In the genomic region with DNA sequence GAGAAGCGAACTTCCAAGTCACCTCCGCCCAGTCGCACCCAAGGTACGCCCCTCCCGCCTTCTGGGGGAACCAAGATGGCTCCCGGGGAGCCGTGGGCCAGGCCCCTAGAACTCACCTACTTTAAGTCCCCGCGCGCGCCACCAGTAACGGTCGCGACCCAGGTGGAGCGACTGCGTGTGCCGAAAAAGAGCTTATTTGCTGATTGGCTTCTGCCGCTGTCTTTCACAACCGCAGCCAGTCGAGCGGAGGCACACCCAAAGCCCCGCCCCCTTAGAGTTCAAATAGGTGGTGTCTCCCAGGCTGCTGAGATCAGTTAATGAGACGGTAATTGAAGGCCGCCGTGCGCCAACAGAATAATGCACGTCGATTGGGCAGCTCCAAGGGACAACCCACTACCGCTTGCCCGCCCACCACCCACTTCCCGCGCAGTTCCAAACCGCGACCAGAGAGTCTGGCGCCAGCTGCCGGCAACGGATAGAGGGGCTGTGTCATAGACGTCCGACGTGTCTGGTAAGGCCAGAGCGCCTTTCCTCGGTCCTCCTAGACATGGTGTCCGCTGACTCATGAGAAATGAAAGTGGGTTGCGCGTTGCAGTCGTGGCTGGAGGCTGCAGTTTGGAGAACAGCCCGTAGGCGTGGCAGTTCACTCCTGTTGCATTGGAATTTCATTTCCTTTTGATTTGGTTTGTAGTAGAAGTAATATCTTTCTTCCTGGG, we compare ENCODE assay signal across 1 cellular context.
TF ChIP-seq lines count a peak whose summit lies in the region.

A gene with protein sequence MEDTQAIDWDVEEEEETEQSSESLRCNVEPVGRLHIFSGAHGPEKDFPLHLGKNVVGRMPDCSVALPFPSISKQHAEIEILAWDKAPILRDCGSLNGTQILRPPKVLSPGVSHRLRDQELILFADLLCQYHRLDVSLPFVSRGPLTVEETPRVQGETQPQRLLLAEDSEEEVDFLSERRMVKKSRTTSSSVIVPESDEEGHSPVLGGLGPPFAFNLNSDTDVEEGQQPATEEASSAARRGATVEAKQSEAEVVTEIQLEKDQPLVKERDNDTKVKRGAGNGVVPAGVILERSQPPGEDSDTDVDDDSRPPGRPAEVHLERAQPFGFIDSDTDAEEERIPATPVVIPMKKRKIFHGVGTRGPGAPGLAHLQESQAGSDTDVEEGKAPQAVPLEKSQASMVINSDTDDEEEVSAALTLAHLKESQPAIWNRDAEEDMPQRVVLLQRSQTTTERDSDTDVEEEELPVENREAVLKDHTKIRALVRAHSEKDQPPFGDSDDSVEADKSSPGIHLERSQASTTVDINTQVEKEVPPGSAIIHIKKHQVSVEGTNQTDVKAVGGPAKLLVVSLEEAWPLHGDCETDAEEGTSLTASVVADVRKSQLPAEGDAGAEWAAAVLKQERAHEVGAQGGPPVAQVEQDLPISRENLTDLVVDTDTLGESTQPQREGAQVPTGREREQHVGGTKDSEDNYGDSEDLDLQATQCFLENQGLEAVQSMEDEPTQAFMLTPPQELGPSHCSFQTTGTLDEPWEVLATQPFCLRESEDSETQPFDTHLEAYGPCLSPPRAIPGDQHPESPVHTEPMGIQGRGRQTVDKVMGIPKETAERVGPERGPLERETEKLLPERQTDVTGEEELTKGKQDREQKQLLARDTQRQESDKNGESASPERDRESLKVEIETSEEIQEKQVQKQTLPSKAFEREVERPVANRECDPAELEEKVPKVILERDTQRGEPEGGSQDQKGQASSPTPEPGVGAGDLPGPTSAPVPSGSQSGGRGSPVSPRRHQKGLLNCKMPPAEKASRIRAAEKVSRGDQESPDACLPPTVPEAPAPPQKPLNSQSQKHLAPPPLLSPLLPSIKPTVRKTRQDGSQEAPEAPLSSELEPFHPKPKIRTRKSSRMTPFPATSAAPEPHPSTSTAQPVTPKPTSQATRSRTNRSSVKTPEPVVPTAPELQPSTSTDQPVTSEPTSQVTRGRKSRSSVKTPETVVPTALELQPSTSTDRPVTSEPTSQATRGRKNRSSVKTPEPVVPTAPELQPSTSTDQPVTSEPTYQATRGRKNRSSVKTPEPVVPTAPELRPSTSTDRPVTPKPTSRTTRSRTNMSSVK (N-terminal part only) (minus strand): TSS at position 153 of the 716 bp plus-strand sequence. CDS start 2,106 bp downstream, outside the sequence.

TF ChIP-seq in A549, 52 proteins besides CTCF, POLR2A, EP300 and RAD21 (continued from another document):
- peak; percentile 60; the same call in 1 of the 2 replicates for TF ChIP-seq E2F6 (IDR thresholded peaks at IDR 0.05; ENCODE audit: borderline replicate concordance, low read depth)
- no peak for TF ChIP-seq CHD4 (IDR thresholded peaks at IDR 0.05; ENCODE audit: borderline replicate concordance)
- TF ChIP-seq, protein P1, sequence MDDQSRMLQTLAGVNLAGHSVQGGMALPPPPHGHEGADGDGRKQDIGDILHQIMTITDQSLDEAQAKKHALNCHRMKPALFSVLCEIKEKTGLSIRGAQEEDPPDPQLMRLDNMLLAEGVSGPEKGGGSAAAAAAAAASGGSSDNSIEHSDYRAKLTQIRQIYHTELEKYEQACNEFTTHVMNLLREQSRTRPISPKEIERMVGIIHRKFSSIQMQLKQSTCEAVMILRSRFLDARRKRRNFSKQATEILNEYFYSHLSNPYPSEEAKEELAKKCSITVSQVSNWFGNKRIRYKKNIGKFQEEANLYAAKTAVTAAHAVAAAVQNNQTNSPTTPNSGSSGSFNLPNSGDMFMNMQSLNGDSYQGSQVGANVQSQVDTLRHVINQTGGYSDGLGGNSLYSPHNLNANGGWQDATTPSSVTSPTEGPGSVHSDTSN (IDR thresholded peaks at IDR 0.05): peak; percentile 94
- no peak for TF ChIP-seq SMC3 (IDR thresholded peaks at IDR 0.05)
- TF ChIP-seq JUN (IDR thresholded peaks at IDR 0.05): peak; percentile 69 to 82
- peak; percentile 29; the same call in 1 of the 2 replicates for TF ChIP-seq MYC (IDR thresholded peaks at IDR 0.05; ENCODE audit: borderline replicate concordance, low read length)
- TF ChIP-seq GATA3 (IDR thresholded peaks at IDR 0.05; ENCODE audit: borderline replicate concordance): no peak; the same call in 1 of the 2 replicates
